Comparison of ENCODE assay signal across 13 cellular contexts in the genomic region with DNA sequence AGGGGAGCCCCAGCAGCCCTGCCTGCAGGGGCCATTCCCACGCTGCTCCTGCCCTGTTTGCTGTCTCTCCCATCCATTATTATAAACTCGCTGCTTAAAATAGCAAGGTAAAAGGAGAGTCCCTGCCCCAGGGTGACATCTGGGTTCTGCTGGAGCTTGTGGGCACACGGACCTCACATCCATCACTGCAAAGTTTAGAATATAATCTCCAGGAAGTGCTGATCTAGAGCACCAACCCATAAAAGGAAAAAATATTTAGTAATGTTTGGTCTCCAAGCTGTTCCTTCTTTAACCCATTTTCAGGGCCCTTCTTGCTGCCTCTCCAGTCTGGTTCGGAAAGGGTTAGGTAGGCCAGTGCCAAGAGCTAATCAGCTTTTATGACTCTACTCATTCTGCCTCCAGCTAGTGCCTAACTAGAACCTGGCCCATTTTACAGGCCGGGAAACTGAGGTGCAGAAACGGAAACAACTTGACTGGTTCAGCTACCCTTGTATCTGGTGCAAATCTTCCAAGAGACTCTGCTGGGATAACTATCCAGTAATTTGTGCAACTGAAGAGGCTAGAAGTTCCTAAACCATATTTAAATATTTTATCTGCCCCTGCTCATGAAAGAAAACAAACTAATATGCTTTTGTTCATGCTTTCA. TPM values are rescaled to one million over a fixed set of nuclear protein-coding genes. Genes with fewer than 3 reads are reported as not detected.
DNase-seq lines count a peak whose midpoint lies in the region; ATAC-seq and TF ChIP-seq lines count a peak whose summit lies in the region.
"Had no signal": no experiment of that assay in that cellular context is flagged by ENCODE, and none has a peak within 500 bp of the region (broad histone marks: within the 10 kb centered on the region; RNA-seq: fewer than 3 reads in every experiment).

No MANE protein-coding gene starts in this region.

- ATAC-seq in heart left ventricle (no peak), left ventricle myocardium superior (no peak)

- no peaks in the 10 kb centered on the region for H3K36me3 ChIP-seq in heart left ventricle
- H3K36me3 ChIP-seq in osteoblast (ENCODE audit: insufficient read depth, low read length), result no peaks in the 10 kb centered on the region
- H3K36me3 ChIP-seq in uterus, result no peaks in the 10 kb centered on the region
- H3K36me3 ChIP-seq: SJSA1 had no signal

- no peak overlapping the region for H3K4me3 Mint-ChIP-seq in activated CD4-positive, alpha-beta memory T cell treated with anti-CD3 and anti-CD28 coated beads for 36 hours

- POLR2A ChIA-PET in activated CD4-positive, alpha-beta memory T cell treated with anti-CD3 and anti-CD28 coated beads for 36 hours (lab: Charles Lee), result no interaction called here

- H2AFZ ChIP-seq in osteoblast (ENCODE audit: low read length), result peak overlapping the region; percentile 40

- H3K27me3 Mint-ChIP-seq in activated CD4-positive, alpha-beta memory T cell treated with anti-CD3 and anti-CD28 coated beads for 36 hours, result no peaks in the 10 kb centered on the region

- no peak overlapping the region for H3K27ac Mint-ChIP-seq in activated CD4-positive, alpha-beta memory T cell treated with anti-CD3 and anti-CD28 coated beads for 36 hours

- no peaks in the 10 kb centered on the region for H4K20me1 ChIP-seq in osteoblast (ENCODE audit: insufficient read depth, low read length)

- H3K9me3 ChIP-seq in heart left ventricle (no peaks in the 10 kb centered on the region), osteoblast (ENCODE audit: low read depth, low read length) (no peaks in the 10 kb centered on the region), uterus (no peaks in the 10 kb centered on the region)
- H3K9me3 ChIP-seq: SJSA1 had no signal

- H3K79me2 ChIP-seq in osteoblast (ENCODE audit: insufficient read depth, low read length), result no peaks in the 10 kb centered on the region

- TF ChIP-seq CTCF in heart left ventricle (IDR thresholded peaks at IDR 0.05), result no peak
- TF ChIP-seq CTCF in osteoblast (IDR thresholded peaks at IDR 0.05; ENCODE audit: extremely low read depth, low read depth, low read length), result no peak
- no peak for TF ChIP-seq CTCF in uterus (IDR thresholded peaks at IDR 0.05)

- no peak for TF ChIP-seq POLR2A in heart left ventricle (IDR thresholded peaks at IDR 0.05)
- TF ChIP-seq POLR2A in uterus (IDR thresholded peaks at IDR 0.05), result no peak

- H3K4me1 Mint-ChIP-seq in activated CD4-positive, alpha-beta memory T cell treated with anti-CD3 and anti-CD28 coated beads for 36 hours (ENCODE audit: low read depth), result peaks cover 19% of the 10 kb centered on the region

- H3K36me3 Mint-ChIP-seq in activated CD4-positive, alpha-beta memory T cell treated with anti-CD3 and anti-CD28 coated beads for 36 hours, result no peaks in the 10 kb centered on the region

- CTCF ChIA-PET in activated CD4-positive, alpha-beta memory T cell treated with anti-CD3 and anti-CD28 coated beads for 36 hours (lab: Charles Lee), result interaction anchor here (0.7 to 5.1 kb wide), 13 partner anchors 9 to 289 kb away, joined by 3 to 68 read pairs (median 6); a partner anchor contains a TSS

- H3K27me3 ChIP-seq in heart left ventricle (no peaks in the 10 kb centered on the region), osteoblast (ENCODE audit: insufficient read depth, low read length) (no peaks in the 10 kb centered on the region), uterus (no peaks in the 10 kb centered on the region)
- H3K27me3 ChIP-seq: SJSA1 had no signal

- intact Hi-C loops in heart left ventricle (cut with DNase I), result loop anchor here in 9 of 10 donors (2.0 to 10.0 kb wide), 11 partner anchors 41 to 251 kb away; a partner anchor contains a TSS
- intact Hi-C loops in left ventricle myocardium superior (cut with micrococcal nuclease), result no loop called here
- intact Hi-C loops in uterus (cut with DNase I; ENCODE audit: low total_unique reads), result no loop called here
- intact Hi-C loops in activated CD4-positive, alpha-beta memory T cell treated with anti-CD3 and anti-CD28 coated beads for 36 hours (cut with micrococcal nuclease), result loop anchor here (2.0 kb wide), 1 partner anchor 31 kb away; no protein-coding TSS in a partner anchor

- no peaks in the 10 kb centered on the region for H3K9me3 Mint-ChIP-seq in activated CD4-positive, alpha-beta memory T cell treated with anti-CD3 and anti-CD28 coated beads for 36 hours

- no peak for DNase-seq in heart left ventricle
- no peak for DNase-seq in left ventricle myocardium superior
- DNase-seq in osteoblast (ENCODE audit: insufficient read length, low spot score, missing footprints), result no peak
- DNase-seq in uterus, result no peak
- DNase-seq in activated CD4-positive, alpha-beta memory T cell treated with anti-CD3 and anti-CD28 coated beads for 36 hours, result no peak
- no peak for DNase-seq in amniotic stem cell (lab: John Stamatoyannopoulos, UW)
- no peak for DNase-seq in NCI-H510A (lab: John Stamatoyannopoulos, UW)
- DNase-seq: activated T-cell treated with anti-CD3 and anti-CD28 coated beads, Interleukin-2, amount 50 U/mL, for 48 hours; anterior cingulate cortex; NCI-H1105; nucleus accumbens had no signal

- H3K4me2 ChIP-seq in osteoblast (ENCODE audit: insufficient read depth, low read length), result no peak overlapping the region

- WGBS in heart left ventricle, 4 donors, result 69 to 82% (median 74%) methylated on average over 6 of the region's 6 CpGs

- H3K4me1 ChIP-seq in heart left ventricle, result peaks cover 3 to 78% (median 32%) of the 10 kb centered on the region in 12 donors
- peaks cover 63% of the 10 kb centered on the region for H3K4me1 ChIP-seq in osteoblast (ENCODE audit: insufficient read depth, low read length)
- H3K4me1 ChIP-seq in uterus, result peaks cover 18 to 34% of the 10 kb centered on the region in 2 donors

- H3K4me3 ChIP-seq in heart left ventricle, result no peak overlapping the region
- H3K4me3 ChIP-seq in osteoblast (ENCODE audit: insufficient read depth, low read length), result no peak overlapping the region
- H3K4me3 ChIP-seq in uterus, result no peak overlapping the region
- H3K4me3 ChIP-seq: SJSA1 had no signal

- H3K27ac ChIP-seq in heart left ventricle (peak overlapping the region in 7 of 12 donors; percentile 58 to 77 (median 61)), cingulate gyrus (ENCODE audit: low read depth, low read length) (peak overlapping the region; percentile 29), osteoblast (ENCODE audit: low read depth, low read length) (peak overlapping the region; percentile 87), uterus (peak overlapping the region; percentile 79 to 86)

RNA-seq across cellular contexts. Expression of a gene that starts 37.5 kb away (rescaled TPM):
- total RNA-seq in heart left ventricle (10 to 100 TPM in 1 of 9 donors, 1 to 10 TPM in 8; 3.7 to 10.6 (median 6.2) TPM), left ventricle myocardium superior (5.2 TPM), osteoblast (2.7 and 4.3 TPM in 2 replicates), uterus (100 to 1,000 TPM in 2 of 4 donors, 10 to 100 TPM in 2; 21.2 to 240 (median 107) TPM)
- polyA plus RNA-seq in heart left ventricle, result 1 to 10 TPM; 3.0 to 3.4 TPM
- total RNA-seq in activated CD4-positive, alpha-beta memory T cell treated with anti-CD3 and anti-CD28 coated beads for 36 hours, result not detected

Comparison
In these comparisons a context has a peak if more than half of its experiments do, and no peak if none do; other contexts are left out.
1. intact Hi-C loops: an anchor here in heart left ventricle (2.0 to 10.0 kb wide) and activated CD4-positive, alpha-beta memory T cell treated with anti-CD3 and anti-CD28 coated beads for 36 hours (2.0 kb wide); none called in left ventricle myocardium superior and uterus.
2. H3K27ac ChIP-seq: peak in every context shown above with its lines; median percentile 87 in osteoblast; 82 in uterus; 61 in heart left ventricle; 29 in cingulate gyrus.